ENCODE assay signal across 33 cellular contexts in the genomic region with DNA sequence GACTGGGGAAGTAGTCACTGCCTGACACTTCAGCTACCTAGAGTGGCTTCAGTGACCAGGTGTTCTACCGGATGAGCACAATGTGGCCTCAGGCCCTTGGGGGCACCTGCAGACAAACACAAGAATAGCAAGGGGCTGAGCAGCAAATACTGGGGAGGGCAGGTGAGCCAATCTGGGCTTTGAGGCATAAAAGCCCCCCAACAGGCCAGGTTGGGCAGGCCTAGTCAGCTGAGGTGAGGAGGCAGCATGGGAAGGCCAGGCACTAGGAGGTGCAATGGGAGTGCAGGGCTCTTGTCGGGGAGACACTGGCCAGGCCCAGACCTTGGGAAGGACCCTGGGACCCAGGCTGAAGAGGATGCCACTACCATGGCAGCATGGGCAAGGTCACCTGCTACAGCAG. TPM values are rescaled to one million over a fixed set of nuclear protein-coding genes. Genes with fewer than 3 reads are reported as not detected.
A peak's percentile ranks its signal among the peaks of the same experiment; 100 is the strongest.
DNase-seq lines count a peak whose midpoint lies in the region; ATAC-seq, FAIRE-seq and TF ChIP-seq lines count a peak whose summit lies in the region.
"Had no signal": no experiment of that assay in that cellular context is flagged by ENCODE, and none has a peak within 500 bp of the region (broad histone marks: within the 10 kb centered on the region; RNA-seq: fewer than 3 reads in every experiment).

No MANE protein-coding gene starts in this region.

- TF ChIP-seq EP300 in K562 (IDR thresholded peaks at IDR 0.05; ENCODE audit: low read length): no peak

- peaks cover 99% of the 10 kb centered on the region for H3K36me3 ChIP-seq in K562 (ENCODE audit: control insufficient read depth, insufficient read depth, low read length)
- peaks cover 66 to 98% of the 10 kb centered on the region in 2 donors for H3K36me3 ChIP-seq in neuronal stem cell (replicated peaks in 1 of 2; ENCODE audit: control insufficient read depth in 2 of 2, insufficient read depth in 2 of 2, low read length in 2 of 2)
- peaks cover 87% of the 10 kb centered on the region for H3K36me3 ChIP-seq in CD8-positive, alpha-beta memory T cell (ENCODE audit: insufficient read depth, low read length)

- no peaks in the 10 kb centered on the region for H3K9me3 Mint-ChIP-seq in activated T-cell treated with anti-CD3 and anti-CD28 coated beads, Interleukin-2, amount 50 U/mL, for 72 hours
- no peaks in the 10 kb centered on the region for H3K9me3 Mint-ChIP-seq in CD8-positive, alpha-beta memory T cell
- no peaks in the 10 kb centered on the region for H3K9me3 Mint-ChIP-seq in stimulated activated naive CD8-positive, alpha-beta T cell treated with anti-CD3 and anti-CD28 coated beads, Interleukin-15, amount 100 ng/mL, for 72 hours
- H3K9me3 Mint-ChIP-seq: CD14-positive monocyte; CD4-positive, alpha-beta memory T cell; CD4-positive, alpha-beta T cell; CD4-positive, CD25-positive, alpha-beta regulatory T cell; CD8-positive, alpha-beta T cell had no signal

- H3K4me3 ChIP-seq in K562 (no peak overlapping the region), neuronal stem cell (ENCODE audit: low read length in 2 of 2) (no peak overlapping the region)
- no peak overlapping the region for H3K4me3 ChIP-seq in CD8-positive, alpha-beta memory T cell (ENCODE audit: low read length)
- H3K4me3 ChIP-seq: A549; BLaER1; BLaER1 treated with 17β-estradiol and CSF1 and Interleukin-3, amounts not matched to agents 10 nM and 100 nM had no signal

- H3K9ac ChIP-seq in K562 (ENCODE audit: insufficient read depth in 1 of 2, low read depth in 2 of 2, low read length in 2 of 2) (peak overlapping the region in 1 of 2 experiments; percentile 32; a peak in 1 of 4 replicates), neuronal stem cell (ENCODE audit: low read depth, low read length, poor library complexity) (no peak overlapping the region)
- H3K9ac ChIP-seq: BLaER1; BLaER1 treated with 17β-estradiol and CSF1 and Interleukin-3, amounts not matched to agents 10 nM and 100 nM had no signal

- no peak for DNase-seq in activated T-cell treated with anti-CD3 and anti-CD28 coated beads, Interleukin-2, amount 50 U/mL, for 72 hours
- DNase-seq in activated T-cell treated with anti-CD3 and anti-CD28 coated beads for 4 hours (no peak), K562 (ENCODE audit: extremely low read depth in 1 of 4, low spot score in 3 of 4) (no peak), neuronal stem cell (ENCODE audit: low spot score) (no peak)
- no peak for DNase-seq in CD8-positive, alpha-beta memory T cell
- no peak for DNase-seq in stimulated activated naive CD8-positive, alpha-beta T cell treated with anti-CD3 and anti-CD28 coated beads, Interleukin-15, amount 100 ng/mL, for 72 hours
- DNase-seq: 8988T; ACHN; AML-193; BE2C; Caco-2; Calu3; CD4-positive, alpha-beta memory T cell; CD4-positive, alpha-beta T cell; CD4-positive, CD25-positive, alpha-beta regulatory T cell; CD8-positive, alpha-beta T cell; COR-L47; DMS 273 treated with DMSO at 0.1 percent for 48 hours; DMS153; DMS53; DMS79; DMS79 treated with DMSO at 0.1 percent for 48 hours; DND-41; EL had no signal

- H3K79me2 ChIP-seq in K562 (ENCODE audit: control insufficient read depth, insufficient read depth, low read length): peaks cover 25% of the 10 kb centered on the region

- no peaks in the 10 kb centered on the region for H3K9me3 ChIP-seq in K562 (replicated peaks; ENCODE audit: control insufficient read depth, insufficient read depth, low read depth, low read length)
- peaks cover 0 to 3% of the 10 kb centered on the region in 2 donors for H3K9me3 ChIP-seq in neuronal stem cell (replicated peaks in 1 of 2; ENCODE audit: control insufficient read depth in 2 of 2, insufficient read depth in 1 of 2, low read depth in 1 of 2, low read length in 2 of 2)
- H3K9me3 ChIP-seq in CD8-positive, alpha-beta memory T cell (ENCODE audit: low read length): no peaks in the 10 kb centered on the region
- H3K9me3 ChIP-seq: A549; BE2C; BLaER1; BLaER1 treated with 17β-estradiol and CSF1 and Interleukin-3, amounts not matched to agents 10 nM and 100 nM; Caco-2 had no signal

- no peak overlapping the region for H4K91ac ChIP-seq in neuronal stem cell (ENCODE audit: low read depth, low read length, poor library complexity)

- no peak overlapping the region for H2BK120ac ChIP-seq in neuronal stem cell (ENCODE audit: low read depth, low read length)

- BruUV-seq in K562 (replicated peaks; lab: Mats Ljungman, UMichigan): no TSS peak

- no peak overlapping the region for H2BK12ac ChIP-seq in neuronal stem cell (ENCODE audit: low read length)

- in situ Hi-C loops in K562 (cut with MboI): no loop called here

- no peak overlapping the region for H3K4me3 Mint-ChIP-seq in activated T-cell treated with anti-CD3 and anti-CD28 coated beads, Interleukin-2, amount 50 U/mL, for 72 hours
- H3K4me3 Mint-ChIP-seq in CD8-positive, alpha-beta memory T cell: no peak overlapping the region
- H3K4me3 Mint-ChIP-seq in stimulated activated naive CD8-positive, alpha-beta T cell treated with anti-CD3 and anti-CD28 coated beads, Interleukin-15, amount 100 ng/mL, for 72 hours: no peak overlapping the region
- H3K4me3 Mint-ChIP-seq: B cell; CD14-positive monocyte; CD4-positive, alpha-beta memory T cell; CD4-positive, alpha-beta T cell; CD8-positive, alpha-beta T cell had no signal

- peaks cover 38% of the 10 kb centered on the region for H4K20me1 ChIP-seq in K562 (replicated peaks; ENCODE audit: control insufficient read depth, insufficient read depth, low read length)

- CTCF ChIA-PET in K562 (lab: Yijun Ruan, JAX; ENCODE audit: low intra/inter-chr PET ratio): no interaction called here
- CTCF ChIA-PET in CD8-positive, alpha-beta memory T cell (lab: Charles Lee): no interaction called here

- peaks cover 5 to 24% of the 10 kb centered on the region in 2 donors for H3K36me3 Mint-ChIP-seq in activated T-cell treated with anti-CD3 and anti-CD28 coated beads, Interleukin-2, amount 50 U/mL, for 72 hours (ENCODE audit: insufficient read depth in 2 of 2)
- H3K36me3 Mint-ChIP-seq in CD8-positive, alpha-beta memory T cell: peaks cover 4 to 95% (median 14%) of the 10 kb centered on the region in 3 donors

- H3K4me2 ChIP-seq in K562 (ENCODE audit: insufficient read depth, low read length) (no peak overlapping the region), neuronal stem cell (ENCODE audit: insufficient read depth, low read length, poor library complexity, severe bottlenecking) (no peak overlapping the region)
- H3K4me2 ChIP-seq: A549; BLaER1; BLaER1 treated with 17β-estradiol and CSF1 and Interleukin-3, amounts not matched to agents 10 nM and 100 nM had no signal

- TF ChIP-seq RAD21 in K562 (CRISPR knock-in tag; conservative IDR thresholded peaks at IDR 0.05 in 1 of 2, IDR thresholded peaks at IDR 0.05 in 1 of 2): no peak

- ATAC-seq in activated T-cell treated with anti-CD3 and anti-CD28 coated beads, Interleukin-2, amount 50 U/mL, for 72 hours (replicated peaks in 1 of 2): no peak
- no peak for ATAC-seq in K562
- no peak for ATAC-seq in stimulated activated naive CD8-positive, alpha-beta T cell treated with anti-CD3 and anti-CD28 coated beads, Interleukin-15, amount 100 ng/mL, for 72 hours
- ATAC-seq: A549; CD8-positive, alpha-beta T cell had no signal

- H3K27me3 Mint-ChIP-seq in activated T-cell treated with anti-CD3 and anti-CD28 coated beads, Interleukin-2, amount 50 U/mL, for 72 hours (ENCODE audit: low read depth): no peaks in the 10 kb centered on the region
- H3K27me3 Mint-ChIP-seq in CD8-positive, alpha-beta memory T cell: no peaks in the 10 kb centered on the region
- H3K27me3 Mint-ChIP-seq in stimulated activated naive CD8-positive, alpha-beta T cell treated with anti-CD3 and anti-CD28 coated beads, Interleukin-15, amount 100 ng/mL, for 72 hours: no peaks in the 10 kb centered on the region
- H3K27me3 Mint-ChIP-seq: B cell; CD4-positive, alpha-beta memory T cell; CD4-positive, alpha-beta T cell had no signal

- H3K9me1 ChIP-seq in K562 (ENCODE audit: control insufficient read depth, insufficient read depth, low read length): peaks cover 9% of the 10 kb centered on the region

- H3K27ac ChIP-seq in K562 (ENCODE audit: extremely low read depth, low read depth, low read length): no peak overlapping the region
- H3K27ac ChIP-seq in neuronal stem cell (replicated peaks; ENCODE audit: low read length): no peak overlapping the region
- H3K27ac ChIP-seq in CD8-positive, alpha-beta memory T cell (ENCODE audit: low read depth, low read length): no peak overlapping the region
- H3K27ac ChIP-seq: 22Rv1; A549; BLaER1; BLaER1 treated with 17β-estradiol and CSF1 and Interleukin-3, amounts not matched to agents 10 nM and 100 nM; C4-2B had no signal

- no peak overlapping the region for H2AK5ac ChIP-seq in neuronal stem cell (ENCODE audit: low read depth, low read length)

- WGBS in K562 (ENCODE audit: insufficient coverage, low coverage, missing lambda C conversion rate): 93% methylated on average over 2 of the region's 2 CpGs
- WGBS in neuronal stem cell (ENCODE audit: extremely low coverage in 2 of 2, insufficient read length in 2 of 2, insufficient replicate concordance in 1 of 2), 2 donors: no CpG with 5 or more reads among the region's 2 CpGs

- FAIRE-seq in K562 (lab: Jason Lieb, UNC): no peak
- FAIRE-seq: A204.1, A549, D721Med had no signal

- no peaks in the 10 kb centered on the region for H3K4me1 ChIP-seq in K562 (replicated peaks in 1 of 2; ENCODE audit: control insufficient read depth in 2 of 2, insufficient read depth in 2 of 2, low read length in 2 of 2)
- H3K4me1 ChIP-seq in neuronal stem cell (ENCODE audit: control insufficient read depth in 2 of 2, insufficient read depth in 1 of 2, low read depth in 1 of 2, low read length in 2 of 2): no peaks in the 10 kb centered on the region
- H3K4me1 ChIP-seq in CD8-positive, alpha-beta memory T cell (ENCODE audit: insufficient read depth, low read length): no peaks in the 10 kb centered on the region
- H3K4me1 ChIP-seq: A549, BE2C, Caco-2 had no signal

- TF ChIP-seq POLR2A in K562 (conservative IDR thresholded peaks at IDR 0.05): no peak

- H2AFZ ChIP-seq in K562 (ENCODE audit: low read depth, low read length) (no peak overlapping the region), neuronal stem cell (ENCODE audit: low read length) (no peak overlapping the region)

- H3K18ac ChIP-seq in neuronal stem cell (ENCODE audit: low read length): no peak overlapping the region

- peak overlapping the region; percentile 48 for H3K27ac Mint-ChIP-seq in activated T-cell treated with anti-CD3 and anti-CD28 coated beads, Interleukin-2, amount 50 U/mL, for 72 hours
- H3K27ac Mint-ChIP-seq in CD8-positive, alpha-beta memory T cell: peak overlapping the region in 1 of 8 donors; percentile 92
- no peak overlapping the region for H3K27ac Mint-ChIP-seq in stimulated activated naive CD8-positive, alpha-beta T cell treated with anti-CD3 and anti-CD28 coated beads, Interleukin-15, amount 100 ng/mL, for 72 hours
- H3K27ac Mint-ChIP-seq: B cell; CD4-positive, alpha-beta T cell; CD8-positive, alpha-beta T cell had no signal

- H4K8ac ChIP-seq in neuronal stem cell (ENCODE audit: low read depth, low read length): no peak overlapping the region

- no peak for TF ChIP-seq CTCF in K562 (IDR thresholded peaks at IDR 0.05 in 2 of 3, conservative IDR thresholded peaks at IDR 0.05 in 1 of 3; ENCODE audit: insufficient read depth in 2 of 3, low read depth in 1 of 3, low read length in 3 of 3)

- H3K27me3 ChIP-seq in K562 (ENCODE audit: control insufficient read depth in 2 of 2, insufficient read depth in 2 of 2, low read length in 2 of 2): no peaks in the 10 kb centered on the region
- no peaks in the 10 kb centered on the region for H3K27me3 ChIP-seq in neuronal stem cell (ENCODE audit: control insufficient read depth in 3 of 3, insufficient read depth in 3 of 3, low read depth in 1 of 3, low read length in 3 of 3)
- H3K27me3 ChIP-seq in CD8-positive, alpha-beta memory T cell (ENCODE audit: insufficient read depth, low read length, poor library complexity, severe bottlenecking): no peaks in the 10 kb centered on the region
- H3K27me3 ChIP-seq: BE2C; BLaER1; BLaER1 treated with 17β-estradiol and CSF1 and Interleukin-3, amounts not matched to agents 10 nM and 100 nM had no signal

- peak overlapping the region; percentile 23 for H3K23ac ChIP-seq in neuronal stem cell (ENCODE audit: low read depth, low read length, poor library complexity)

- POLR2A ChIA-PET in K562 (lab: Yijun Ruan, JAX): interaction anchor here (1.2 to 13.6 kb wide), 5 partner anchors 9 to 25 kb away, joined by 5 to 148 read pairs (median 18); partner anchors contain the start of genes C22orf39, CDC45 and UFD1
- POLR2A ChIA-PET in CD8-positive, alpha-beta memory T cell (lab: Charles Lee): no interaction called here

- H2BK5ac ChIP-seq in neuronal stem cell (ENCODE audit: low read length): no peak overlapping the region

- peaks cover 6% of the 10 kb centered on the region for H3K79me1 ChIP-seq in neuronal stem cell (ENCODE audit: low read depth, low read length)

- no peak overlapping the region for H3K14ac ChIP-seq in neuronal stem cell (ENCODE audit: low read length)

- H3K4ac ChIP-seq in neuronal stem cell (ENCODE audit: low read length): no peak overlapping the region

- no peaks in the 10 kb centered on the region for H3K4me1 Mint-ChIP-seq in activated T-cell treated with anti-CD3 and anti-CD28 coated beads, Interleukin-2, amount 50 U/mL, for 72 hours (ENCODE audit: low read depth)
- H3K4me1 Mint-ChIP-seq in CD8-positive, alpha-beta memory T cell: peaks cover 0 to 7% (median 6%) of the 10 kb centered on the region in 3 donors
- H3K4me1 Mint-ChIP-seq in stimulated activated naive CD8-positive, alpha-beta T cell treated with anti-CD3 and anti-CD28 coated beads, Interleukin-15, amount 100 ng/mL, for 72 hours: no peaks in the 10 kb centered on the region
- H3K4me1 Mint-ChIP-seq: B cell, CD14-positive monocyte had no signal

- intact Hi-C loops in K562 (cut with micrococcal nuclease): no loop called here

- H2BK15ac ChIP-seq in neuronal stem cell (ENCODE audit: low read length): no peak overlapping the region

RNA-seq across cellular contexts. Expression of gene UFD1, which starts 9.0 kb away (rescaled TPM):
- total RNA-seq in activated T-cell treated with anti-CD3 and anti-CD28 coated beads, Interleukin-2, amount 50 U/mL, for 72 hours: 10 to 100 TPM; 68.3 to 78.6 TPM
- total RNA-seq in K562 (2011; cell fraction: chromatin; rRNA removed; ENCODE audit: low replicate concordance): 307 and 375 TPM in 2 replicates
- total RNA-seq in K562 (2011; cell fraction: nucleolus; rRNA removed): 219 and 230 TPM in 2 replicates
- 278 and 374 TPM in 2 replicates for total RNA-seq in K562 (2011; cell fraction: nucleoplasm; rRNA removed)
- total RNA-seq in K562 (2014; rRNA removed) (238 and 290 TPM in 2 replicates), K562 (2014; rRNA removed; fragmentation: Illumina TruSeq; extraction: Trizol) (361 and 365 TPM in 2 replicates), K562 (2015; rRNA removed; fragmentation: Illumina TruSeq; extraction: Trizol) (330 and 363 TPM in 2 replicates), K562 (2021) (284 and 307 TPM in 2 replicates)
- polyA plus RNA-seq in K562 (2011; rRNA removed) (428 and 564 TPM in 2 replicates), K562 (2014; fragmentation: Illumina TruSeq; extraction: Trizol) (551 and 645 TPM in 2 replicates), K562 (2014; fragmentation: Nextera tagmentation; extraction: Ambion mirVana) (100 to 1,000 TPM; 503 to 627 TPM), K562 (2014; rRNA removed) (321 and 446 TPM in 2 replicates)
- 516 and 625 TPM in 2 replicates for polyA plus RNA-seq in K562 (2011; cell fraction: cytosol; rRNA removed)
- polyA plus RNA-seq in K562 (2011; cell fraction: nucleus; rRNA removed): 577 and 723 TPM in 2 replicates
- 381 and 502 TPM in 2 replicates for polyA plus RNA-seq in K562 (2012)
- polyA minus RNA-seq in K562 (2011; rRNA and poly(A)+ RNA removed): 432 and 439 TPM in 2 replicates
- polyA minus RNA-seq in K562 (2011; cell fraction: cytosol; rRNA and poly(A)+ RNA removed): 143 and 172 TPM in 2 replicates
- polyA minus RNA-seq in K562 (2011; cell fraction: nucleus; rRNA and poly(A)+ RNA removed): 99.8 and 195 TPM in 2 replicates
- polyA plus RNA-seq in neuronal stem cell (2013, experiment 1 of 2): 62.6 TPM
- 57.2 TPM for polyA plus RNA-seq in neuronal stem cell (2013, experiment 2 of 2)
- total RNA-seq in CD8-positive, alpha-beta memory T cell: 10 to 100 TPM; 87.3 to 88.8 TPM
- 82.7 TPM for polyA plus RNA-seq in CD8-positive, alpha-beta memory T cell

RNA-seq across cellular contexts. Expression of gene CDC45, which starts 9.7 kb away (rescaled TPM):
- total RNA-seq in activated T-cell treated with anti-CD3 and anti-CD28 coated beads, Interleukin-2, amount 50 U/mL, for 72 hours: 100 to 1,000 TPM; 119 to 144 TPM
- total RNA-seq in K562 (2011; cell fraction: chromatin; rRNA removed; ENCODE audit: low replicate concordance): 810 and 853 TPM in 2 replicates
- 339 and 346 TPM in 2 replicates for total RNA-seq in K562 (2011; cell fraction: nucleolus; rRNA removed)
- total RNA-seq in K562 (2011; cell fraction: nucleoplasm; rRNA removed): 307 and 398 TPM in 2 replicates
- 415 and 450 TPM in 2 replicates for total RNA-seq in K562 (2014; rRNA removed)
- 263 and 295 TPM in 2 replicates for total RNA-seq in K562 (2014; rRNA removed; fragmentation: Illumina TruSeq; extraction: Trizol)
- 239 and 251 TPM in 2 replicates for total RNA-seq in K562 (2015; rRNA removed; fragmentation: Illumina TruSeq; extraction: Trizol)
- total RNA-seq in K562 (2021): 312 and 319 TPM in 2 replicates
- 580 and 584 TPM in 2 replicates for polyA plus RNA-seq in K562 (2011; rRNA removed)
- 370 and 430 TPM in 2 replicates for polyA plus RNA-seq in K562 (2011; cell fraction: cytosol; rRNA removed)
- polyA plus RNA-seq in K562 (2011; cell fraction: nucleus; rRNA removed): 642 and 944 TPM in 2 replicates
- 267 and 326 TPM in 2 replicates for polyA plus RNA-seq in K562 (2012)
- polyA plus RNA-seq in K562 (2014; fragmentation: Illumina TruSeq; extraction: Trizol): 412 and 430 TPM in 2 replicates
- 100 to 1,000 TPM; 276 to 465 TPM for polyA plus RNA-seq in K562 (2014; fragmentation: Nextera tagmentation; extraction: Ambion mirVana)
- polyA plus RNA-seq in K562 (2014; rRNA removed): 410 and 427 TPM in 2 replicates
- polyA minus RNA-seq in K562 (2011; rRNA and poly(A)+ RNA removed): 415 and 540 TPM in 2 replicates
- 153 and 162 TPM in 2 replicates for polyA minus RNA-seq in K562 (2011; cell fraction: cytosol; rRNA and poly(A)+ RNA removed)
- 185 and 445 TPM in 2 replicates for polyA minus RNA-seq in K562 (2011; cell fraction: nucleus; rRNA and poly(A)+ RNA removed)
- 17.8 TPM for polyA plus RNA-seq in neuronal stem cell (2013, experiment 1 of 2)
- polyA plus RNA-seq in neuronal stem cell (2013, experiment 2 of 2): 18.0 TPM
- 100 to 1,000 TPM in 1 of 2 experiments, 10 to 100 TPM in 1; 99.0 to 101 TPM for total RNA-seq in CD8-positive, alpha-beta memory T cell
- 0.17 TPM for polyA plus RNA-seq in CD8-positive, alpha-beta memory T cell
- polyA plus RNA-seq: CD14-positive monocyte had no signal

RNA-seq across cellular contexts. Expression of gene C22orf39, which starts 22.5 kb away (rescaled TPM):
- 10 to 100 TPM; 34.3 to 40.6 TPM for total RNA-seq in activated T-cell treated with anti-CD3 and anti-CD28 coated beads, Interleukin-2, amount 50 U/mL, for 72 hours
- total RNA-seq in K562 (2011; cell fraction: chromatin; rRNA removed; ENCODE audit: low replicate concordance): 119 and 122 TPM in 2 replicates
- total RNA-seq in K562 (2011; cell fraction: nucleolus; rRNA removed): 71.8 and 76.0 TPM in 2 replicates
- total RNA-seq in K562 (2011; cell fraction: nucleoplasm; rRNA removed): 107 and 142 TPM in 2 replicates
- total RNA-seq in K562 (2014; rRNA removed) (94.7 and 124 TPM in 2 replicates), K562 (2014; rRNA removed; fragmentation: Illumina TruSeq; extraction: Trizol) (57.2 and 59.5 TPM in 2 replicates), K562 (2015; rRNA removed; fragmentation: Illumina TruSeq; extraction: Trizol) (61.3 and 63.2 TPM in 2 replicates), K562 (2021) (66.8 and 68.0 TPM in 2 replicates)
- polyA plus RNA-seq in K562 (2011; rRNA removed) (139 and 244 TPM in 2 replicates), K562 (2014; fragmentation: Illumina TruSeq; extraction: Trizol) (68.6 and 73.5 TPM in 2 replicates), K562 (2014; fragmentation: Nextera tagmentation; extraction: Ambion mirVana) (10 to 100 TPM; 20.4 to 25.9 TPM), K562 (2014; rRNA removed) (112 and 121 TPM in 2 replicates)
- polyA plus RNA-seq in K562 (2011; cell fraction: cytosol; rRNA removed): 164 and 257 TPM in 2 replicates
- 71.0 and 99.7 TPM in 2 replicates for polyA plus RNA-seq in K562 (2011; cell fraction: nucleus; rRNA removed)
- 87.8 and 120 TPM in 2 replicates for polyA plus RNA-seq in K562 (2012)
- polyA minus RNA-seq in K562 (2011; rRNA and poly(A)+ RNA removed): 116 and 185 TPM in 2 replicates
- 49.4 and 80.5 TPM in 2 replicates for polyA minus RNA-seq in K562 (2011; cell fraction: cytosol; rRNA and poly(A)+ RNA removed)
- polyA minus RNA-seq in K562 (2011; cell fraction: nucleus; rRNA and poly(A)+ RNA removed): 24.9 and 58.9 TPM in 2 replicates
- 46.6 TPM for polyA plus RNA-seq in neuronal stem cell (2013, experiment 1 of 2)
- polyA plus RNA-seq in neuronal stem cell (2013, experiment 2 of 2): 48.5 TPM
- 10 to 100 TPM; 24.4 to 27.7 TPM for total RNA-seq in CD8-positive, alpha-beta memory T cell
- polyA plus RNA-seq in CD8-positive, alpha-beta memory T cell: 59.9 TPM

RNA-seq across cellular contexts. Expression of gene MRPL40, which starts 37.7 kb away (rescaled TPM):
- 10 to 100 TPM; 27.1 to 27.2 TPM for total RNA-seq in activated T-cell treated with anti-CD3 and anti-CD28 coated beads, Interleukin-2, amount 50 U/mL, for 72 hours
- total RNA-seq in K562 (2011; cell fraction: chromatin; rRNA removed; ENCODE audit: low replicate concordance): 13.9 and 26.1 TPM in 2 replicates
- 29.0 and 32.5 TPM in 2 replicates for total RNA-seq in K562 (2011; cell fraction: nucleolus; rRNA removed)
- 25.1 and 32.0 TPM in 2 replicates for total RNA-seq in K562 (2011; cell fraction: nucleoplasm; rRNA removed)
- total RNA-seq in K562 (2014; rRNA removed): 160 and 182 TPM in 2 replicates
- total RNA-seq in K562 (2014; rRNA removed; fragmentation: Illumina TruSeq; extraction: Trizol): 208 and 209 TPM in 2 replicates
- total RNA-seq in K562 (2015; rRNA removed; fragmentation: Illumina TruSeq; extraction: Trizol): 181 and 198 TPM in 2 replicates
- 132 and 144 TPM in 2 replicates for total RNA-seq in K562 (2021)
- polyA plus RNA-seq in K562 (2011; rRNA removed): 175 and 219 TPM in 2 replicates
- polyA plus RNA-seq in K562 (2011; cell fraction: cytosol; rRNA removed): 88.3 and 113 TPM in 2 replicates
- 34.6 and 66.5 TPM in 2 replicates for polyA plus RNA-seq in K562 (2011; cell fraction: nucleus; rRNA removed)
- polyA plus RNA-seq in K562 (2012): 159 TPM in 2 replicates
- 197 and 237 TPM in 2 replicates for polyA plus RNA-seq in K562 (2014; fragmentation: Illumina TruSeq; extraction: Trizol)
- polyA plus RNA-seq in K562 (2014; fragmentation: Nextera tagmentation; extraction: Ambion mirVana): 100 to 1,000 TPM; 601 to 652 TPM
- 223 TPM in 2 replicates for polyA plus RNA-seq in K562 (2014; rRNA removed)
- 52.5 and 73.2 TPM in 2 replicates for polyA minus RNA-seq in K562 (2011; rRNA and poly(A)+ RNA removed)
- 31.3 and 34.3 TPM in 2 replicates for polyA minus RNA-seq in K562 (2011; cell fraction: cytosol; rRNA and poly(A)+ RNA removed)
- 12.0 and 31.3 TPM in 2 replicates for polyA minus RNA-seq in K562 (2011; cell fraction: nucleus; rRNA and poly(A)+ RNA removed)
- polyA plus RNA-seq in neuronal stem cell (2013, experiment 1 of 2): 19.6 TPM
- polyA plus RNA-seq in neuronal stem cell (2013, experiment 2 of 2): 19.7 TPM
- total RNA-seq in CD8-positive, alpha-beta memory T cell: 10 to 100 TPM; 47.7 to 48.6 TPM
- 62.4 TPM for polyA plus RNA-seq in CD8-positive, alpha-beta memory T cell

RNA-seq across cellular contexts. Expression of gene HIRA, which starts 38.5 kb away (rescaled TPM):
- total RNA-seq in activated T-cell treated with anti-CD3 and anti-CD28 coated beads, Interleukin-2, amount 50 U/mL, for 72 hours: 10 to 100 TPM; 30.7 to 36.6 TPM
- 103 and 120 TPM in 2 replicates for total RNA-seq in K562 (2011; cell fraction: chromatin; rRNA removed; ENCODE audit: low replicate concordance)
- 79.7 and 81.6 TPM in 2 replicates for total RNA-seq in K562 (2011; cell fraction: nucleolus; rRNA removed)
- 66.5 and 67.1 TPM in 2 replicates for total RNA-seq in K562 (2011; cell fraction: nucleoplasm; rRNA removed)
- total RNA-seq in K562 (2014; rRNA removed) (58.3 and 70.6 TPM in 2 replicates), K562 (2014; rRNA removed; fragmentation: Illumina TruSeq; extraction: Trizol) (53.9 and 54.0 TPM in 2 replicates), K562 (2015; rRNA removed; fragmentation: Illumina TruSeq; extraction: Trizol) (57.5 and 58.4 TPM in 2 replicates), K562 (2021) (115 and 132 TPM in 2 replicates)
- polyA plus RNA-seq in K562 (2011; rRNA removed) (71.7 and 82.2 TPM in 2 replicates), K562 (2014; fragmentation: Illumina TruSeq; extraction: Trizol) (106 and 114 TPM in 2 replicates), K562 (2014; fragmentation: Nextera tagmentation; extraction: Ambion mirVana) (1 to 10 TPM in 1 of 2 experiments, under 1 TPM in 1; 0.96 to 1.2 TPM), K562 (2014; rRNA removed) (80.0 and 80.8 TPM in 2 replicates)
- polyA plus RNA-seq in K562 (2011; cell fraction: cytosol; rRNA removed): 105 and 109 TPM in 2 replicates
- 104 and 124 TPM in 2 replicates for polyA plus RNA-seq in K562 (2011; cell fraction: nucleus; rRNA removed)
- 91.6 and 91.8 TPM in 2 replicates for polyA plus RNA-seq in K562 (2012)
- 93.7 and 126 TPM in 2 replicates for polyA minus RNA-seq in K562 (2011; rRNA and poly(A)+ RNA removed)
- polyA minus RNA-seq in K562 (2011; cell fraction: cytosol; rRNA and poly(A)+ RNA removed): 65.3 and 93.4 TPM in 2 replicates
- 30.3 and 61.3 TPM in 2 replicates for polyA minus RNA-seq in K562 (2011; cell fraction: nucleus; rRNA and poly(A)+ RNA removed)
- polyA plus RNA-seq in neuronal stem cell (2013, experiment 1 of 2): 21.9 TPM
- polyA plus RNA-seq in neuronal stem cell (2013, experiment 2 of 2): 21.6 TPM
- 10 to 100 TPM; 38.5 to 44.8 TPM for total RNA-seq in CD8-positive, alpha-beta memory T cell
- polyA plus RNA-seq in CD8-positive, alpha-beta memory T cell: 4.6 TPM
